ENCODE assay signal across 19 cellular contexts in genomic region chr3:47711596-47711995, GRCh38.
"Had no signal": no experiment of that assay in that cellular context is flagged by ENCODE, and none has a peak within 500 bp of the region (broad histone marks: within the 10 kb centered on the region; RNA-seq: fewer than 3 reads in every experiment).

No MANE protein-coding gene starts in this region.

- H3K27me3 ChIP-seq: ascending aorta, breast epithelium, esophagus muscularis mucosa, right lobe of liver, testis, upper lobe of left lung had no signal

- H3K9me3 Mint-ChIP-seq: activated CD4-positive, alpha-beta T cell treated with anti-CD3 and anti-CD28 coated beads, Interleukin-2, amount 10 ng/mL, durations not matched to agents 7 days and 5 days; activated naive CD4-positive, alpha-beta T cell treated with anti-CD3 and anti-CD28 coated beads, Interleukin-2, amount 50 U/mL, for 24 hours; immature natural killer cell; memory B cell; natural killer cell had no signal

- DNase-seq: activated CD4-positive, alpha-beta T cell treated with anti-CD3 and anti-CD28 coated beads, Interleukin-2, amount 10 ng/mL, durations not matched to agents 7 days and 5 days; activated CD8-positive, alpha-beta T cell treated with anti-CD3 and anti-CD28 coated beads, Interleukin-2, amount 10 ng/mL, durations not matched to agents 7 days and 5 days; activated effector memory CD4-positive, alpha-beta T cell treated with Interleukin-2 at 50 U/mL for 16 hours; activated T-cell treated with anti-CD3 and anti-CD28 coated beads, Interleukin-2, amount 50 U/mL, for 48 hours; effector CD8-positive, alpha-beta T cell; immature natural killer cell; natural killer cell; right lobe of liver; small intestine; stimulated activated CD4-positive, alpha-beta T cell treated with anti-CD3 and anti-CD28 coated beads, Interleukin-4, amount 100 ng/mL, for 1 hour; testis; upper lobe of left lung had no signal

- H3K27ac ChIP-seq: ascending aorta, breast epithelium, esophagus muscularis mucosa, parathyroid adenoma, right lobe of liver, testis, upper lobe of left lung had no signal

- H3K27ac Mint-ChIP-seq: activated CD4-positive, alpha-beta T cell treated with anti-CD3 and anti-CD28 coated beads, Interleukin-2, amount 10 ng/mL, durations not matched to agents 7 days and 5 days; activated CD8-positive, alpha-beta T cell treated with anti-CD3 and anti-CD28 coated beads, Interleukin-2, amount 10 ng/mL, durations not matched to agents 7 days and 5 days; activated naive CD4-positive, alpha-beta T cell treated with anti-CD3 and anti-CD28 coated beads, Interleukin-2, amount 50 U/mL, for 24 hours; immature natural killer cell; memory B cell; natural killer cell had no signal

- H3K4me3 Mint-ChIP-seq: activated CD4-positive, alpha-beta T cell treated with anti-CD3 and anti-CD28 coated beads, Interleukin-2, amount 10 ng/mL, durations not matched to agents 7 days and 5 days; activated CD8-positive, alpha-beta T cell treated with anti-CD3 and anti-CD28 coated beads, Interleukin-2, amount 10 ng/mL, durations not matched to agents 7 days and 5 days; activated naive CD4-positive, alpha-beta T cell treated with anti-CD3 and anti-CD28 coated beads, Interleukin-2, amount 50 U/mL, for 24 hours; immature natural killer cell; memory B cell; natural killer cell had no signal

- H3K27me3 Mint-ChIP-seq: activated CD4-positive, alpha-beta T cell treated with anti-CD3 and anti-CD28 coated beads, Interleukin-2, amount 10 ng/mL, durations not matched to agents 7 days and 5 days; activated naive CD4-positive, alpha-beta T cell treated with anti-CD3 and anti-CD28 coated beads, Interleukin-2, amount 50 U/mL, for 24 hours; memory B cell had no signal

- ATAC-seq: activated CD4-positive, CD25-positive, alpha-beta regulatory T cell treated with anti-CD3 and anti-CD28 coated beads, Interleukin-2, amount 50 U/mL, for 24 hours; activated CD8-positive, alpha-beta T cell treated with anti-CD3 and anti-CD28 coated beads, Interleukin-2, amount 10 ng/mL, durations not matched to agents 7 days and 5 days; natural killer cell; right lobe of liver had no signal

- H3K4me1 ChIP-seq: ascending aorta, breast epithelium, parathyroid adenoma, right lobe of liver, testis, upper lobe of left lung had no signal
